20 cellular contexts compared by ENCODE assay signal in genomic region chr9:82513976-82514735, GRCh38.
"Had no signal": no experiment of that assay in that cellular context is flagged by ENCODE, and none has a peak within 500 bp of the region (broad histone marks: within the 10 kb centered on the region; RNA-seq: fewer than 3 reads in every experiment).

No MANE protein-coding gene starts in this region.

- FAIRE-seq: endothelial cell of umbilical vein, islet of Langerhans had no signal

- H3K4me1 ChIP-seq: testis had no signal

- ATAC-seq: activated CD4-positive, alpha-beta T cell treated with anti-CD3 and anti-CD28 coated beads for 36 hours; activated CD8-positive, alpha-beta memory T cell treated with anti-CD3 and anti-CD28 coated beads, Interleukin-2, amount 10 ng/mL, durations not matched to agents 7 days and 5 days; WTC11 had no signal

- H3K36me3 ChIP-seq: esophagus squamous epithelium, lower lobe of right lung, upper lobe of left lung had no signal

- H3K27me3 ChIP-seq: esophagus squamous epithelium, testis, upper lobe of left lung had no signal

- DNase-seq: activated CD4-positive, alpha-beta memory T cell treated with anti-CD3 and anti-CD28 coated beads for 36 hours; activated CD4-positive, alpha-beta T cell treated with anti-CD3 and anti-CD28 coated beads for 36 hours; activated CD8-positive, alpha-beta memory T cell treated with anti-CD3 and anti-CD28 coated beads, Interleukin-2, amount 10 ng/mL, durations not matched to agents 7 days and 5 days; activated naive CD4-positive, alpha-beta T cell; activated naive CD8-positive, alpha-beta T cell treated with anti-CD3 and anti-CD28 coated beads, Interleukin-2, amount 10 ng/mL, durations not matched to agents 7 days and 5 days; effector CD8-positive, alpha-beta T cell; esophagus squamous epithelium; left cardiac atrium; lower lobe of right lung; nephron progenitor cell; nucleus accumbens; posterior cingulate gyrus; retina; stimulated activated CD4-positive, alpha-beta T cell treated with anti-CD3 and anti-CD28 coated beads, Interleukin-4, amount 100 ng/mL, for 1 hour; testis; upper lobe of left lung had no signal

- H3K9me3 ChIP-seq: esophagus squamous epithelium, lower lobe of right lung, testis, upper lobe of left lung had no signal

- H3K4me3 ChIP-seq: esophagus squamous epithelium, lower lobe of right lung, smooth muscle cell, testis, upper lobe of left lung had no signal

- H3K27ac ChIP-seq: lower lobe of right lung, testis, upper lobe of left lung had no signal

- H3K4me2 ChIP-seq: smooth muscle cell had no signal
